ENCODE assay signal across 11 cellular contexts in the genomic region with DNA sequence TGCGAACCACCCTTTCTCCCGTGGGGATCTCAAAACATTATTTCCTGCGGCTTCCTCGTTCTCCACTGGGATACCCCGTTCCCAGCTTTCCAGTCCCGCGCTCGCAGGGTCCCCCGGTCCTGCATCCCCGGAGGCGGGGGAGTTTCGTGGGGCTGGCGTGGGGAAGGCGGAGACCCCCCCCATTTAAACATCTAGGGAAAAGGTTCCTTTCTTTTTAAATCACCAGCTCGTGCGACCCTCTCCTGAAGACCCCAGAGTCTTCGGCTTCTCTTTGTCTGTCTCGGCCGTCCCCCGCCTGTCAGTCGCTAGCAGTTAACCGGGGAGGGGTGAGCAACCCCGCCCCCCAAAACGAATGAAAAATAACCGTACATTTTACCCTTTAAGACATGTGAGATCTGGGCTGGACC. TPM values are rescaled to one million over a fixed set of nuclear protein-coding genes. Genes with fewer than 3 reads are reported as not detected.
DNase-seq lines count a peak whose midpoint lies in the region; ATAC-seq, FAIRE-seq and TF ChIP-seq lines count a peak whose summit lies in the region.
"Had no signal": no experiment of that assay in that cellular context is flagged by ENCODE, and none has a peak within 500 bp of the region (broad histone marks: within the 10 kb centered on the region; RNA-seq: fewer than 3 reads in every experiment).

No MANE protein-coding gene starts in this region.

- peak overlapping the region; percentile 87 for H3K4me2 ChIP-seq in HepG2 (ENCODE audit: low read depth, low read length)

- TF ChIP-seq EP300 in HepG2 (IDR thresholded peaks at IDR 0.05; ENCODE audit: low read depth in 2 of 2, low read length in 2 of 2) (peak in 1 of 2 experiments; percentile 10; a peak in 1 of 4 replicates), HepG2 (CRISPR knock-in tag; IDR thresholded peaks at IDR 0.05; ENCODE audit: borderline replicate concordance) (no peak)

- peaks cover 2% of the 10 kb centered on the region for H3K36me3 Mint-ChIP-seq in activated CD8-positive, alpha-beta T cell treated with anti-CD3 and anti-CD28 coated beads for 36 hours (ENCODE audit: low read depth)

- no peak for TF ChIP-seq CTCF in HepG2 (CRISPR knock-in tag; IDR thresholded peaks at IDR 0.05)
- TF ChIP-seq CTCF in right lobe of liver (IDR thresholded peaks at IDR 0.05) = no peak
- TF ChIP-seq CTCF in activated CD8-positive, alpha-beta T cell treated with anti-CD3 and anti-CD28 coated beads for 36 hours (IDR thresholded peaks at IDR 0.05) = no peak
- no peak for TF ChIP-seq CTCF in thyroid gland (IDR thresholded peaks at IDR 0.05)
- no peak for TF ChIP-seq CTCF in GM13977 (IDR thresholded peaks at IDR 0.05; ENCODE audit: extremely low read depth, insufficient read depth, missing control alignments)

- no peak for TF ChIP-seq RAD21 in HepG2 (CRISPR knock-in tag; IDR thresholded peaks at IDR 0.05)

- peak overlapping the region; percentile 87 to 97 (median 90) for H3K4me3 ChIP-seq in HepG2 (replicated peaks in 1 of 3; ENCODE audit: insufficient read depth in 1 of 3, low read depth in 2 of 3, low read length in 3 of 3)
- H3K4me3 ChIP-seq in right lobe of liver = no peak overlapping the region
- peak overlapping the region; percentile 92 for H3K4me3 ChIP-seq in iPS-18c (ENCODE audit: insufficient read depth, low read depth, low read length)
- H3K4me3 ChIP-seq in thyroid gland (replicated peaks in 1 of 3) = no peak overlapping the region

- peak overlapping the region; percentile 99 for H3K9ac ChIP-seq in HepG2 (ENCODE audit: insufficient read depth, low read depth, low read length)

- CTCF ChIA-PET in HepG2 (lab: Yijun Ruan, JAX; ENCODE audit: low intra/inter-chr PET ratio, low total read pairs) = no interaction called here
- CTCF ChIA-PET in activated CD8-positive, alpha-beta T cell treated with anti-CD3 and anti-CD28 coated beads for 36 hours (lab: Charles Lee) = no interaction called here

- H3K4me1 ChIP-seq in HepG2 (ENCODE audit: insufficient read depth, low read length) = peaks cover 18% of the 10 kb centered on the region
- peaks cover 0 to 2% (median 0%) of the 10 kb centered on the region in 4 donors for H3K4me1 ChIP-seq in right lobe of liver
- peaks cover 9 to 28% of the 10 kb centered on the region in 2 donors for H3K4me1 ChIP-seq in thyroid gland

- H3K36me3 ChIP-seq in HepG2 (replicated peaks in 1 of 2; ENCODE audit: control insufficient read depth in 1 of 2, insufficient read depth in 2 of 2, low read length in 2 of 2) (no peaks in the 10 kb centered on the region), right lobe of liver (no peaks in the 10 kb centered on the region), thyroid gland (no peaks in the 10 kb centered on the region)
- H3K36me3 ChIP-seq: tibial nerve had no signal

- H3K9me3 ChIP-seq in HepG2 (ENCODE audit: low read length) = no peaks in the 10 kb centered on the region
- no peaks in the 10 kb centered on the region for H3K9me3 ChIP-seq in right lobe of liver
- no peaks in the 10 kb centered on the region for H3K9me3 ChIP-seq in iPS-18c (ENCODE audit: control insufficient read depth, insufficient read depth, low read length)
- no peaks in the 10 kb centered on the region for H3K9me3 ChIP-seq in thyroid gland
- H3K9me3 ChIP-seq: tibial nerve had no signal

- WGBS in HepG2 (ENCODE audit: low lambda C conversion rate) = under 1% methylated on average over 25 of the region's 25 CpGs
- 3% methylated on average over 25 of the region's 25 CpGs for WGBS in right lobe of liver (ENCODE audit: insufficient coverage, low coverage, low lambda C conversion rate, missing lambda C conversion rate)
- WGBS in thyroid gland, 2 donors = 4% methylated on average over 25 of the region's 25 CpGs

- in situ Hi-C loops in HepG2 (cut with HindIII; ENCODE audit: extremely low pct_ligation_motif_present, low pct_unique_long_range_greater_than_20kb) (no loop called here), GM13977 (cut with MboI; ENCODE audit: low pct_unique_long_range_greater_than_20kb, low sequenced_read_pairs, unreplicated experiment) (no loop called here)

- no TSS peak for BruUV-seq in HepG2 (replicated peaks; lab: Mats Ljungman, UMichigan)

- H4K20me1 ChIP-seq in HepG2 (ENCODE audit: insufficient read depth, low read length) = peaks cover 2% of the 10 kb centered on the region; the same call in 1 of the 2 replicates

- H3K27ac ChIP-seq in HepG2 (ENCODE audit: extremely low read length, insufficient read depth, low read length) = peak overlapping the region; percentile 95
- no peak overlapping the region for H3K27ac ChIP-seq in right lobe of liver
- H3K27ac ChIP-seq in thyroid gland = no peak overlapping the region
- H3K27ac ChIP-seq: tibial nerve had no signal

- intact Hi-C loops in HepG2 (cut with micrococcal nuclease; ENCODE audit: unreplicated experiment) = loop anchor here (2.0 kb wide), 2 partner anchors 36 to 42 kb away; no protein-coding TSS in a partner anchor
- intact Hi-C loops in right lobe of liver (cut with DNase I) = no loop called here
- intact Hi-C loops in activated CD8-positive, alpha-beta T cell treated with anti-CD3 and anti-CD28 coated beads for 36 hours (cut with micrococcal nuclease) = no loop called here
- intact Hi-C loops in thyroid gland (cut with DNase I) = loop anchor here (10.0 kb wide), 2 partner anchors 262 to 402 kb away; partner anchors contain the start of genes HOXB3 and HOXB5

- H2AFZ ChIP-seq in HepG2 (ENCODE audit: low read length) = no peak overlapping the region

- FAIRE-seq in HepG2 (lab: Jason Lieb, UNC) = no peak

- peak overlapping the region; percentile 61 for H3K4me3 Mint-ChIP-seq in activated CD8-positive, alpha-beta T cell treated with anti-CD3 and anti-CD28 coated beads for 36 hours

- POLR2A ChIA-PET in HepG2 (lab: Yijun Ruan, JAX) = interaction anchor here (0.6 to 8.6 kb wide), 29 partner anchors 10 to 134 kb away, joined by 3 to 268 read pairs (median 6); partner anchors contain the start of genes ATP5MC1, GIP, SNF8 and UBE2Z
- POLR2A ChIA-PET in activated CD8-positive, alpha-beta T cell treated with anti-CD3 and anti-CD28 coated beads for 36 hours (lab: Charles Lee) = no interaction called here

- peaks cover 13% of the 10 kb centered on the region for H3K4me1 Mint-ChIP-seq in activated CD8-positive, alpha-beta T cell treated with anti-CD3 and anti-CD28 coated beads for 36 hours (ENCODE audit: low read depth)

- no peaks in the 10 kb centered on the region for H3K9me3 Mint-ChIP-seq in activated CD8-positive, alpha-beta T cell treated with anti-CD3 and anti-CD28 coated beads for 36 hours

- H3K27ac Mint-ChIP-seq in activated CD8-positive, alpha-beta T cell treated with anti-CD3 and anti-CD28 coated beads for 36 hours = no peak overlapping the region

- H3K27me3 Mint-ChIP-seq in activated CD8-positive, alpha-beta T cell treated with anti-CD3 and anti-CD28 coated beads for 36 hours = peaks cover 72% of the 10 kb centered on the region

- TF ChIP-seq POLR2A in HepG2 (IDR thresholded peaks at IDR 0.05; ENCODE audit: insufficient read depth in 1 of 2, low read depth in 2 of 2, low read length in 2 of 2) (no peak), right lobe of liver (IDR thresholded peaks at IDR 0.05) (no peak), thyroid gland (IDR thresholded peaks at IDR 0.05) (no peak)

- peaks cover 60% of the 10 kb centered on the region for H3K79me2 ChIP-seq in HepG2 (ENCODE audit: insufficient read depth, low read length)

- peaks cover 0 to 3% of the 10 kb centered on the region in 2 experiments; a peak in 1 of 5 replicates for H3K27me3 ChIP-seq in HepG2 (ENCODE audit: control insufficient read depth in 1 of 2, insufficient read depth in 2 of 2, low read length in 2 of 2)
- peaks cover 22 to 68% of the 10 kb centered on the region in 2 donors for H3K27me3 ChIP-seq in right lobe of liver
- H3K27me3 ChIP-seq in thyroid gland = peaks cover 70% of the 10 kb centered on the region

- DNase-seq in HepG2 (ENCODE audit: low spot score) (no peak), right lobe of liver (no peak), NCI-H1694 treated with DMSO at 0.1 percent for 48 hours (lab: John Stamatoyannopoulos, UW) (no peak), thyroid gland (no peak), GM13977 (ENCODE audit: low spot score) (no peak)
- DNase-seq in activated CD8-positive, alpha-beta T cell treated with anti-CD3 and anti-CD28 coated beads for 36 hours = no peak
- DNase-seq: aorta, DMS79 had no signal

- ATAC-seq in HepG2 = peak; percentile 14
- ATAC-seq in right lobe of liver = no peak
- ATAC-seq in activated CD8-positive, alpha-beta T cell treated with anti-CD3 and anti-CD28 coated beads for 36 hours = no peak
- ATAC-seq in GM19397 (IDR thresholded peaks at IDR 0.05; ENCODE audit: unreplicated experiment) = no peak

RNA-seq across cellular contexts. Expression of gene IGF2BP1, which starts 0.5 kb away (rescaled TPM):
- total RNA-seq in HepG2 (2016; rRNA removed; fragmentation: Illumina TruSeq; extraction: Trizol) (75.1 and 116 TPM in 2 replicates), right lobe of liver (under 1 TPM in 1 of 6 experiments, not detected in 5; 0.56 TPM), thyroid gland (under 1 TPM in 2 of 4 donors, not detected in 2; 0.33 to 0.94 TPM)
- 9.9 and 10.7 TPM in 2 replicates for total RNA-seq in HepG2 (2016; cell fraction: cytosol; rRNA removed; fragmentation: Illumina TruSeq; extraction: Trizol; ENCODE audit: low read depth)
- 72.3 and 98.1 TPM in 2 replicates for total RNA-seq in HepG2 (2016; cell fraction: insoluble cytoplasmic fraction; rRNA removed; fragmentation: Illumina TruSeq; extraction: Trizol)
- total RNA-seq in HepG2 (2016; cell fraction: membrane; rRNA removed; fragmentation: Illumina TruSeq; extraction: Trizol) = 48.4 and 51.3 TPM in 2 replicates
- 85.9 and 101 TPM in 2 replicates for total RNA-seq in HepG2 (2016; cell fraction: nucleus; rRNA removed; fragmentation: Illumina TruSeq; extraction: Trizol)
- polyA plus RNA-seq in HepG2 (2011; rRNA removed) = 29.0 and 29.7 TPM in 2 replicates
- 20.8 and 22.5 TPM in 2 replicates for polyA plus RNA-seq in HepG2 (2011; cell fraction: cytosol; rRNA removed)
- polyA plus RNA-seq in HepG2 (2011; cell fraction: nucleus; rRNA removed) = 55.5 and 77.0 TPM in 2 replicates
- 38.7 and 44.9 TPM in 2 replicates for polyA plus RNA-seq in HepG2 (2012)
- polyA plus RNA-seq in HepG2 (2016; cell fraction: cytosol; fragmentation: Illumina TruSeq; extraction: Trizol; ENCODE audit: low read depth) = 5.3 and 5.9 TPM in 2 replicates
- 74.2 and 94.4 TPM in 2 replicates for polyA plus RNA-seq in HepG2 (2016; cell fraction: insoluble cytoplasmic fraction; fragmentation: Illumina TruSeq; extraction: Trizol; ENCODE audit: low read depth)
- polyA plus RNA-seq in HepG2 (2016; cell fraction: membrane; fragmentation: Illumina TruSeq; extraction: Trizol; ENCODE audit: low read depth) = 16.6 and 19.1 TPM in 2 replicates
- polyA plus RNA-seq in HepG2 (2016; cell fraction: nucleus; fragmentation: Illumina TruSeq; extraction: Trizol; ENCODE audit: insufficient read depth, low read depth) = 92.5 and 99.5 TPM in 2 replicates
- polyA minus RNA-seq in HepG2 (2011; rRNA and poly(A)+ RNA removed; ENCODE audit: low replicate concordance) = 12.9 and 68.2 TPM in 2 replicates
- polyA minus RNA-seq in HepG2 (2011; cell fraction: cytosol; rRNA and poly(A)+ RNA removed) = 68.9 and 72.7 TPM in 2 replicates
- 66.3 and 72.9 TPM in 2 replicates for polyA minus RNA-seq in HepG2 (2011; cell fraction: nucleus; rRNA and poly(A)+ RNA removed)
- under 1 TPM; 0.18 to 0.51 TPM for total RNA-seq in activated CD8-positive, alpha-beta T cell treated with anti-CD3 and anti-CD28 coated beads for 36 hours
- total RNA-seq: tibial nerve had no signal

RNA-seq across cellular contexts. Expression of gene GIP, which starts 28.3 kb away (rescaled TPM):
- total RNA-seq in HepG2 (2016; rRNA removed; fragmentation: Illumina TruSeq; extraction: Trizol) = 0.73 TPM in 1 of 2 replicates, not detected in the other
- total RNA-seq in HepG2 (2016; cell fraction: cytosol; rRNA removed; fragmentation: Illumina TruSeq; extraction: Trizol; ENCODE audit: low read depth) = 0.71 and 1.1 TPM in 2 replicates
- total RNA-seq in HepG2 (2016; cell fraction: insoluble cytoplasmic fraction; rRNA removed; fragmentation: Illumina TruSeq; extraction: Trizol) = 0.39 and 0.52 TPM in 2 replicates
- 0.38 and 0.46 TPM in 2 replicates for total RNA-seq in HepG2 (2016; cell fraction: membrane; rRNA removed; fragmentation: Illumina TruSeq; extraction: Trizol)
- total RNA-seq in HepG2 (2016; cell fraction: nucleus; rRNA removed; fragmentation: Illumina TruSeq; extraction: Trizol) = not detected in 2 replicates
- 0.55 and 0.70 TPM in 2 replicates for polyA plus RNA-seq in HepG2 (2011; rRNA removed)
- polyA plus RNA-seq in HepG2 (2011; cell fraction: cytosol; rRNA removed) = 0.20 TPM in 1 of 2 replicates, not detected in the other
- not detected in 2 replicates for polyA plus RNA-seq in HepG2 (2011; cell fraction: nucleus; rRNA removed)
- polyA plus RNA-seq in HepG2 (2012) = 0.56 TPM in 1 of 2 replicates, not detected in the other
- polyA plus RNA-seq in HepG2 (2016; cell fraction: cytosol; fragmentation: Illumina TruSeq; extraction: Trizol; ENCODE audit: low read depth) = 1.2 and 2.0 TPM in 2 replicates
- polyA plus RNA-seq in HepG2 (2016; cell fraction: insoluble cytoplasmic fraction; fragmentation: Illumina TruSeq; extraction: Trizol; ENCODE audit: low read depth) = 0.86 TPM in 1 of 2 replicates, not detected in the other
- 0.58 and 0.61 TPM in 2 replicates for polyA plus RNA-seq in HepG2 (2016; cell fraction: membrane; fragmentation: Illumina TruSeq; extraction: Trizol; ENCODE audit: low read depth)
- polyA plus RNA-seq in HepG2 (2016; cell fraction: nucleus; fragmentation: Illumina TruSeq; extraction: Trizol; ENCODE audit: insufficient read depth, low read depth) = not detected in 2 replicates
- not detected in 2 replicates for polyA minus RNA-seq in HepG2 (2011; rRNA and poly(A)+ RNA removed; ENCODE audit: low replicate concordance)
- polyA minus RNA-seq in HepG2 (2011; cell fraction: cytosol; rRNA and poly(A)+ RNA removed) = not detected in 2 replicates
- not detected in 2 replicates for polyA minus RNA-seq in HepG2 (2011; cell fraction: nucleus; rRNA and poly(A)+ RNA removed)
- not detected for total RNA-seq in right lobe of liver
- not detected for total RNA-seq in activated CD8-positive, alpha-beta T cell treated with anti-CD3 and anti-CD28 coated beads for 36 hours
- not detected for total RNA-seq in thyroid gland
- total RNA-seq: aorta, tibial nerve had no signal

RNA-seq across cellular contexts. Expression of gene SNF8, which starts 52.1 kb away (rescaled TPM):
- total RNA-seq in HepG2 (2016; rRNA removed; fragmentation: Illumina TruSeq; extraction: Trizol) (152 and 153 TPM in 2 replicates), right lobe of liver (10 to 100 TPM; 35.8 to 62.9 (median 47.5) TPM), thyroid gland (100 to 1,000 TPM in 1 of 4 donors, 10 to 100 TPM in 3; 64.9 to 150 (median 96.5) TPM)
- 379 and 415 TPM in 2 replicates for total RNA-seq in HepG2 (2016; cell fraction: cytosol; rRNA removed; fragmentation: Illumina TruSeq; extraction: Trizol; ENCODE audit: low read depth)
- 132 and 156 TPM in 2 replicates for total RNA-seq in HepG2 (2016; cell fraction: insoluble cytoplasmic fraction; rRNA removed; fragmentation: Illumina TruSeq; extraction: Trizol)
- total RNA-seq in HepG2 (2016; cell fraction: membrane; rRNA removed; fragmentation: Illumina TruSeq; extraction: Trizol) = 389 and 390 TPM in 2 replicates
- total RNA-seq in HepG2 (2016; cell fraction: nucleus; rRNA removed; fragmentation: Illumina TruSeq; extraction: Trizol) = 78.5 and 80.0 TPM in 2 replicates
- polyA plus RNA-seq in HepG2 (2011; rRNA removed) = 98.6 and 114 TPM in 2 replicates
- polyA plus RNA-seq in HepG2 (2011; cell fraction: cytosol; rRNA removed) = 124 and 143 TPM in 2 replicates
- polyA plus RNA-seq in HepG2 (2011; cell fraction: nucleus; rRNA removed) = 64.9 and 71.3 TPM in 2 replicates
- 70.9 and 75.1 TPM in 2 replicates for polyA plus RNA-seq in HepG2 (2012)
- 660 and 736 TPM in 2 replicates for polyA plus RNA-seq in HepG2 (2016; cell fraction: cytosol; fragmentation: Illumina TruSeq; extraction: Trizol; ENCODE audit: low read depth)
- polyA plus RNA-seq in HepG2 (2016; cell fraction: insoluble cytoplasmic fraction; fragmentation: Illumina TruSeq; extraction: Trizol; ENCODE audit: low read depth) = 201 and 220 TPM in 2 replicates
- 492 and 571 TPM in 2 replicates for polyA plus RNA-seq in HepG2 (2016; cell fraction: membrane; fragmentation: Illumina TruSeq; extraction: Trizol; ENCODE audit: low read depth)
- 195 and 196 TPM in 2 replicates for polyA plus RNA-seq in HepG2 (2016; cell fraction: nucleus; fragmentation: Illumina TruSeq; extraction: Trizol; ENCODE audit: insufficient read depth, low read depth)
- 77.3 and 128 TPM in 2 replicates for polyA minus RNA-seq in HepG2 (2011; rRNA and poly(A)+ RNA removed; ENCODE audit: low replicate concordance)
- polyA minus RNA-seq in HepG2 (2011; cell fraction: cytosol; rRNA and poly(A)+ RNA removed) = 24.9 and 39.6 TPM in 2 replicates
- polyA minus RNA-seq in HepG2 (2011; cell fraction: nucleus; rRNA and poly(A)+ RNA removed) = 26.7 and 37.0 TPM in 2 replicates
- total RNA-seq in activated CD8-positive, alpha-beta T cell treated with anti-CD3 and anti-CD28 coated beads for 36 hours = 10 to 100 TPM; 87.5 to 99.7 TPM

Comparison
In these comparisons a context has a peak if more than half of its experiments do, and no peak if none do; other contexts are left out.
1. H3K4me3 ChIP-seq: peak in HepG2 (3 of 3) and iPS-18c (single experiment); none in right lobe of liver (0 of 3) and thyroid gland (0 of 3).
2. RNA of gene IGF2BP1, which starts 0.5 kb away (total RNA-seq): 9.9 to 116 TPM in HepG2; 0.18 to 0.51 TPM in activated CD8-positive, alpha-beta T cell treated with anti-CD3 and anti-CD28 coated beads for 36 hours, 0.33 to 0.94 TPM in thyroid gland and 0.56 TPM in right lobe of liver; every median in the first group is over 4 times any median in the second.
3. intact Hi-C loops: an anchor here in HepG2 (2.0 kb wide) and thyroid gland (10.0 kb wide); none called in right lobe of liver and activated CD8-positive, alpha-beta T cell treated with anti-CD3 and anti-CD28 coated beads for 36 hours.